In genomic region chr12:86484473-86484872, GRCh38 we compare ENCODE assay signal across 8 cellular contexts.
"Had no signal": no experiment of that assay in that cellular context is flagged by ENCODE, and none has a peak within 500 bp of the region (broad histone marks: within the 10 kb centered on the region; RNA-seq: fewer than 3 reads in every experiment).

No MANE protein-coding gene starts in this region.

- H3K27ac Mint-ChIP-seq: IgD-negative memory B cell had no signal

- H3K27me3 Mint-ChIP-seq: IgD-negative memory B cell had no signal

- H3K27ac ChIP-seq: HL-60 had no signal

- ATAC-seq: HepG2 had no signal

- H3K4me3 Mint-ChIP-seq: H9, IgD-negative memory B cell had no signal

- H3K36me3 Mint-ChIP-seq: IgD-negative memory B cell had no signal

- DNase-seq: GOT3, H9, HCEC 1CT, KBM-7 had no signal

- FAIRE-seq: H54, HepG2 had no signal

- H3K4me1 Mint-ChIP-seq: IgD-negative memory B cell had no signal
